19 cellular contexts compared by ENCODE assay signal in the genomic region with DNA sequence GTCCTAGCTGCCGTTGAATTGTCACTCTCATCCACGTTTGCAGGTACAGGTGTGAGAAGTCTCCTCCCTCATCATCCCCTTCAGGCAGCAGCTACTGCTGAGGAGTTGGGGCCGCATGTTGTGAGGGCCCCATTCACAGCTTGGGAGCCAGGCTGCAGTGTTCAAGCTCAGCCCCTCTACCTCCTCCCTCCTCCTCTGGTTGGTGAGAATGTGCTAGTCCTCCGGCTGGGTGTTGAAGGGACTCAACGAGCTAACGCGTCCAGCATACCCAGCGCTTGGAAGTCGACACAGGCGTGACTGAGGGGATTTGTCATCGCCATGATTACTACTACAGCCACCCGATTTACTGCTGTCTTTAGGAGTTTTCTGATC.
"Had no signal": no experiment of that assay in that cellular context is flagged by ENCODE, and none has a peak within 500 bp of the region (broad histone marks: within the 10 kb centered on the region; RNA-seq: fewer than 3 reads in every experiment).

No MANE protein-coding gene starts in this region.

- H3K4me1 ChIP-seq: adrenal gland, left lung, pancreas, thyroid gland had no signal

- H3K9me3 Mint-ChIP-seq: activated naive CD4-positive, alpha-beta T cell treated with anti-CD3 and anti-CD28 coated beads, Interleukin-2, amount 50 U/mL, for 72 hours; activated T-cell treated with anti-CD3 and anti-CD28 coated beads, Interleukin-2, amount 50 U/mL, for 72 hours; dendritic cell treated with granulocyte-macrophage colony-stimulating factor and Interleukin-4, amounts not matched to agents 40 ng/mL and 50 ng/mL, for 4 days; effector memory CD8-positive, alpha-beta T cell; neural crest cell had no signal

- FAIRE-seq: keratinocyte, pancreas had no signal

- H3K36me3 ChIP-seq: adrenal gland, esophagus squamous epithelium, left lung, pancreas, thyroid gland had no signal

- H3K27me3 ChIP-seq: adrenal gland, pancreas, thyroid gland had no signal

- H3K4me3 Mint-ChIP-seq: activated T-cell treated with anti-CD3 and anti-CD28 coated beads, Interleukin-2, amount 50 U/mL, for 72 hours; dendritic cell treated with granulocyte-macrophage colony-stimulating factor and Interleukin-4, amounts not matched to agents 40 ng/mL and 50 ng/mL, for 4 days; effector memory CD8-positive, alpha-beta T cell; neural crest cell had no signal

- H3K4me3 ChIP-seq: adrenal gland, esophagus squamous epithelium, left lung, pancreas, thyroid gland had no signal

- H3K9me3 ChIP-seq: adrenal gland, esophagus squamous epithelium, left lung, pancreas, thyroid gland had no signal

- H3K27ac Mint-ChIP-seq: activated naive CD4-positive, alpha-beta T cell treated with anti-CD3 and anti-CD28 coated beads, Interleukin-2, amount 50 U/mL, for 72 hours; activated T-cell treated with anti-CD3 and anti-CD28 coated beads, Interleukin-2, amount 50 U/mL, for 72 hours; dendritic cell treated with granulocyte-macrophage colony-stimulating factor and Interleukin-4, amounts not matched to agents 40 ng/mL and 50 ng/mL, for 4 days; effector memory CD8-positive, alpha-beta T cell had no signal

- H3K36me3 Mint-ChIP-seq: activated naive CD4-positive, alpha-beta T cell treated with anti-CD3 and anti-CD28 coated beads, Interleukin-2, amount 50 U/mL, for 72 hours had no signal

- ATAC-seq: activated CD4-positive, CD25-positive, alpha-beta regulatory T cell treated with anti-CD3 and anti-CD28 coated beads, Interleukin-2, amount 50 U/mL, for 24 hours; activated naive CD4-positive, alpha-beta T cell treated with anti-CD3 and anti-CD28 coated beads, Interleukin-2, amount 50 U/mL, for 72 hours; activated T-cell treated with anti-CD3 and anti-CD28 coated beads, Interleukin-2, amount 50 U/mL, for 72 hours; effector memory CD8-positive, alpha-beta T cell; pancreas had no signal

- H3K27ac ChIP-seq: esophagus squamous epithelium, left lung, pancreas, thyroid gland had no signal

- DNase-seq: activated CD4-positive, alpha-beta T cell treated with anti-CD3 and anti-CD28 coated beads, Interleukin-2, amount 50 U/mL, for 1 hour; activated CD8-positive, alpha-beta memory T cell treated with anti-CD3 and anti-CD28 coated beads for 24 hours; activated effector memory CD4-positive, alpha-beta T cell treated with anti-CD3 and anti-CD28 coated beads, Interleukin-2, amount 50 U/mL, for 16 hours; activated T-cell treated with anti-CD3 and anti-CD28 coated beads, Interleukin-2, amount 50 U/mL, for 72 hours; adrenal gland; effector memory CD8-positive, alpha-beta T cell; esophagus squamous epithelium; hypothalamus; left lung; pancreas; stimulated activated naive CD4-positive, alpha-beta T cell; T-helper 1 cell; T-helper 9 cell; thyroid gland had no signal
